Comparison of ENCODE assay signal across 20 cellular contexts in genomic region chr2:187509667-187510417, GRCh38. TPM values are rescaled to one million over a fixed set of nuclear protein-coding genes. Genes with fewer than 3 reads are reported as not detected.
A peak's percentile ranks its signal among the peaks of the same experiment; 100 is the strongest.
DNase-seq lines count a peak whose midpoint lies in the region; TF ChIP-seq lines count a peak whose summit lies in the region.
"Had no signal": no experiment of that assay in that cellular context is flagged by ENCODE, and none has a peak within 500 bp of the region (broad histone marks: within the 10 kb centered on the region; RNA-seq: fewer than 3 reads in every experiment).

No MANE protein-coding gene starts in this region.

- H3K4me1 ChIP-seq in trophoblast cell (ENCODE audit: control insufficient read depth in 1 of 2, insufficient read depth in 2 of 2, low read length in 2 of 2) (peaks cover 8 to 13% of the 10 kb centered on the region in 2 experiments), suprapubic skin (no peaks in the 10 kb centered on the region)
- H3K4me1 ChIP-seq: esophagus squamous epithelium had no signal

- H3K14ac ChIP-seq in trophoblast cell (ENCODE audit: low read length) = no peak overlapping the region

- H3K23ac ChIP-seq in trophoblast cell (ENCODE audit: low read length) = no peak overlapping the region

- H2BK12ac ChIP-seq in trophoblast cell (ENCODE audit: low read length) = peak overlapping the region; percentile 36

- H3K4me3 ChIP-seq in fibroblast of villous mesenchyme (ENCODE audit: low read depth, low read length) (no peak overlapping the region), trophoblast cell (ENCODE audit: low read depth, low read length) (no peak overlapping the region), suprapubic skin (no peak overlapping the region)
- H3K4me3 ChIP-seq: coronary artery, esophagus squamous epithelium, PC-9 had no signal

- H2AFZ ChIP-seq in trophoblast cell (ENCODE audit: insufficient read depth, low read length, poor library complexity) = no peak overlapping the region
- H2AFZ ChIP-seq: PC-9 had no signal

- peaks cover 5% of the 10 kb centered on the region for H3K4me1 Mint-ChIP-seq in T-helper 1 cell treated with Interleukin-12 subunit alpha and Interleukin-12 subunit beta and Interleukin-4 antibody, amounts not matched to agents 30 μg/mL and 1 μg/mL, for 36 hours (ENCODE audit: low read depth)
- H3K4me1 Mint-ChIP-seq in chondrocyte (ENCODE audit: low read depth) = peaks cover 13% of the 10 kb centered on the region

- H3K27me3 ChIP-seq in trophoblast cell (ENCODE audit: insufficient read depth, low read length) (no peaks in the 10 kb centered on the region), suprapubic skin (no peaks in the 10 kb centered on the region)
- H3K27me3 ChIP-seq: esophagus squamous epithelium had no signal

- no peak overlapping the region for H4K12ac ChIP-seq in trophoblast cell (ENCODE audit: low read depth, low read length)

- WGBS in trophoblast cell (ENCODE audit: extremely low coverage, insufficient coverage, insufficient read length) = no CpG with 5 or more reads among the region's 4 CpGs
- WGBS in suprapubic skin = 35% methylated on average over 4 of the region's 4 CpGs

- no peak for TF ChIP-seq CTCF in fibroblast of villous mesenchyme (IDR thresholded peaks at IDR 0.05; ENCODE audit: insufficient read depth, low read depth, low read length)
- no peak for TF ChIP-seq CTCF in chondrocyte (IDR thresholded peaks at IDR 0.05)
- TF ChIP-seq CTCF in suprapubic skin (IDR thresholded peaks at IDR 0.05) = no peak

- no peak for TF ChIP-seq EP300 in suprapubic skin (IDR thresholded peaks at IDR 0.05)

- peak overlapping the region; percentile 31 for H2BK120ac ChIP-seq in trophoblast cell (ENCODE audit: insufficient read depth, low read length, poor library complexity)

- peak overlapping the region; percentile 92 for H3K27ac ChIP-seq in trophoblast cell (ENCODE audit: low read depth, low read length)
- H3K27ac ChIP-seq in suprapubic skin = no peak overlapping the region
- H3K27ac ChIP-seq: 22Rv1, coronary artery, esophagus squamous epithelium, PC-9 had no signal

- H2BK5ac ChIP-seq in trophoblast cell (ENCODE audit: low read depth, low read length, poor library complexity) = no peak overlapping the region

- no peaks in the 10 kb centered on the region for H3K9me3 Mint-ChIP-seq in T-helper 1 cell treated with Interleukin-12 subunit alpha and Interleukin-12 subunit beta and Interleukin-4 antibody, amounts not matched to agents 30 μg/mL and 1 μg/mL, for 36 hours
- peaks cover 33% of the 10 kb centered on the region for H3K9me3 Mint-ChIP-seq in chondrocyte (ENCODE audit: low read depth)
- H3K9me3 Mint-ChIP-seq: activated T-cell treated with anti-CD3 and anti-CD28 coated beads, Interleukin-2, amount 50 U/mL, for 72 hours; CD8-positive, alpha-beta T cell had no signal

- no peaks in the 10 kb centered on the region for H3K9me3 ChIP-seq in trophoblast cell (ENCODE audit: insufficient read depth, low read depth, low read length)
- H3K9me3 ChIP-seq in suprapubic skin = no peaks in the 10 kb centered on the region
- H3K9me3 ChIP-seq: esophagus squamous epithelium had no signal

- H3K36me3 Mint-ChIP-seq in T-helper 1 cell treated with Interleukin-12 subunit alpha and Interleukin-12 subunit beta and Interleukin-4 antibody, amounts not matched to agents 30 μg/mL and 1 μg/mL, for 36 hours (ENCODE audit: low read depth) = no peaks in the 10 kb centered on the region
- peaks cover 31% of the 10 kb centered on the region for H3K36me3 Mint-ChIP-seq in chondrocyte (ENCODE audit: low read depth)
- H3K36me3 Mint-ChIP-seq: CD8-positive, alpha-beta T cell had no signal

- no peak overlapping the region for H3K4me3 Mint-ChIP-seq in T-helper 1 cell treated with Interleukin-12 subunit alpha and Interleukin-12 subunit beta and Interleukin-4 antibody, amounts not matched to agents 30 μg/mL and 1 μg/mL, for 36 hours
- no peak overlapping the region for H3K4me3 Mint-ChIP-seq in chondrocyte (ENCODE audit: unreplicated experiment)
- H3K4me3 Mint-ChIP-seq: activated T-cell treated with anti-CD3 and anti-CD28 coated beads, Interleukin-2, amount 50 U/mL, for 72 hours; CD8-positive, alpha-beta T cell; neural crest cell had no signal

- no peak overlapping the region for H3K9ac ChIP-seq in trophoblast cell (ENCODE audit: low read length)

- H3K18ac ChIP-seq in trophoblast cell (ENCODE audit: low read length) = no peak overlapping the region

- no peak overlapping the region for H2AK5ac ChIP-seq in trophoblast cell (ENCODE audit: low read length)

- H3K27ac Mint-ChIP-seq in T-helper 1 cell treated with Interleukin-12 subunit alpha and Interleukin-12 subunit beta and Interleukin-4 antibody, amounts not matched to agents 30 μg/mL and 1 μg/mL, for 36 hours = peak overlapping the region; percentile 18
- H3K27ac Mint-ChIP-seq in chondrocyte (ENCODE audit: unreplicated experiment) = no peak overlapping the region
- H3K27ac Mint-ChIP-seq: activated T-cell treated with anti-CD3 and anti-CD28 coated beads, Interleukin-2, amount 50 U/mL, for 72 hours; CD8-positive, alpha-beta T cell had no signal

- no peak for DNase-seq in T-helper 1 cell
- DNase-seq in SIG-M5 treated with dmso at 0.1 percent for 504 hours (lab: John Stamatoyannopoulos, UW; ENCODE audit: unreplicated experiment) = peak; percentile 19
- DNase-seq in fibroblast of villous mesenchyme (ENCODE audit: low read depth) = peak; percentile 35
- peak; percentile 60 to 88 for DNase-seq in trophoblast cell
- DNase-seq in NCI-H2029 treated with DMSO at 0.1 percent for 48 hours (lab: John Stamatoyannopoulos, UW) = no peak
- DNase-seq in chondrocyte (ENCODE audit: low spot score) = no peak
- no peak for DNase-seq in suprapubic skin (ENCODE audit: low spot score in 2 of 2)
- DNase-seq: activated CD4-positive, CD25-positive, alpha-beta regulatory T cell treated with anti-CD3 and anti-CD28 coated beads, Interleukin-2, amount 50 U/mL, for 72 hours; activated T-cell treated with anti-CD3 and anti-CD28 coated beads, Interleukin-2, amount 50 U/mL, for 72 hours; anterior cingulate cortex; CD8-positive, alpha-beta T cell; esophagus squamous epithelium; NCI-H1436; NCI-H446 treated with DMSO at 0.1 percent for 48 hours; PC-9; stimulated activated CD4-positive, alpha-beta T cell treated with anti-CD3 and anti-CD28 coated beads, Interleukin-2, amount 100 ng/mL, for 48 hours had no signal

- H3K27me3 Mint-ChIP-seq in T-helper 1 cell treated with Interleukin-12 subunit alpha and Interleukin-12 subunit beta and Interleukin-4 antibody, amounts not matched to agents 30 μg/mL and 1 μg/mL, for 36 hours (ENCODE audit: low read depth) = peaks cover 3% of the 10 kb centered on the region
- H3K27me3 Mint-ChIP-seq in chondrocyte (ENCODE audit: low read depth) = no peaks in the 10 kb centered on the region

- no peak overlapping the region for H4K8ac ChIP-seq in trophoblast cell (ENCODE audit: low read depth, low read length)

- H4K91ac ChIP-seq in trophoblast cell (ENCODE audit: low read depth, low read length) = no peak overlapping the region

- H3K79me2 ChIP-seq in trophoblast cell (ENCODE audit: control insufficient read depth, insufficient read depth, low read length, poor library complexity) = peaks cover 2% of the 10 kb centered on the region

- no peak for TF ChIP-seq POLR2A in suprapubic skin (IDR thresholded peaks at IDR 0.05)

- H3K36me3 ChIP-seq in trophoblast cell (ENCODE audit: control insufficient read depth in 1 of 2, insufficient read depth in 2 of 2, low read length in 2 of 2) (no peaks in the 10 kb centered on the region), suprapubic skin (no peaks in the 10 kb centered on the region)
- H3K36me3 ChIP-seq: esophagus squamous epithelium had no signal

- no peak overlapping the region for H3K4me2 ChIP-seq in trophoblast cell (ENCODE audit: low read length)
- H3K4me2 ChIP-seq: PC-9 had no signal

- no peak overlapping the region for H3K4ac ChIP-seq in trophoblast cell (ENCODE audit: low read depth, low read length)

- peaks cover 11% of the 10 kb centered on the region for H3K79me1 ChIP-seq in trophoblast cell (ENCODE audit: low read length)

RNA-seq across cellular contexts. Expression of gene TFPI, which starts 44.4 kb away (rescaled TPM):
- total RNA-seq in fibroblast of villous mesenchyme (110 and 126 TPM in 2 replicates), chondrocyte (116 to 173 TPM (median 161 TPM) in 3 replicates), suprapubic skin (10 to 100 TPM in 3 of 4 donors, 1 to 10 TPM in 1; 6.3 to 23.1 (median 18.0) TPM)
- 210 and 216 TPM in 2 replicates for polyA plus RNA-seq in trophoblast cell (2013)
- total RNA-seq: CD8-positive, alpha-beta T cell had no signal

Comparison
In these comparisons a context has a peak if more than half of its experiments do, and no peak if none do; other contexts are left out.
1. DNase-seq: peak in SIG-M5 treated with dmso at 0.1 percent for 504 hours (single experiment), fibroblast of villous mesenchyme (single experiment) and trophoblast cell (2 of 2); none in T-helper 1 cell (0 of 5), NCI-H2029 treated with DMSO at 0.1 percent for 48 hours (single experiment), chondrocyte (single experiment) and suprapubic skin (0 of 2).